ENCODE assay signal across 8 cellular contexts in genomic region chr9:120710110-120710981, GRCh38. TPM values are rescaled to one million over a fixed set of nuclear protein-coding genes. Genes with fewer than 3 reads are reported as not detected.
A peak's percentile ranks its signal among the peaks of the same experiment; 100 is the strongest.
DNase-seq lines count a peak whose midpoint lies in the region; ATAC-seq and TF ChIP-seq lines count a peak whose summit lies in the region.

No MANE protein-coding gene starts in this region.

- H3K27ac ChIP-seq in heart right ventricle = peak overlapping the region in 7 of 10 donors; percentile 2 to 93 (median 32)
- H3K27ac ChIP-seq in naive thymus-derived CD4-positive, alpha-beta T cell (ENCODE audit: low read depth, low read length) = peak overlapping the region; percentile 79

- H3K4me1 Mint-ChIP-seq in dendritic cell treated with granulocyte-macrophage colony-stimulating factor and Interleukin-4, amounts not matched to agents 40 ng/mL and 50 ng/mL, for 4 days (ENCODE audit: low read depth) = peaks cover 50% of the 10 kb centered on the region
- H3K4me1 Mint-ChIP-seq in naive thymus-derived CD4-positive, alpha-beta T cell = peaks cover 17 to 56% (median 43%) of the 10 kb centered on the region in 7 donors
- H3K4me1 Mint-ChIP-seq in chondrocyte (ENCODE audit: low read depth) = peaks cover 54% of the 10 kb centered on the region

- H3K4me3 Mint-ChIP-seq in dendritic cell treated with granulocyte-macrophage colony-stimulating factor and Interleukin-4, amounts not matched to agents 40 ng/mL and 50 ng/mL, for 4 days = peak overlapping the region; percentile 82
- peak overlapping the region; percentile 82 to 98 (median 86) for H3K4me3 Mint-ChIP-seq in naive thymus-derived CD4-positive, alpha-beta T cell
- H3K4me3 Mint-ChIP-seq in chondrocyte (ENCODE audit: unreplicated experiment) = no peak overlapping the region

- intact Hi-C loops in heart right ventricle (cut with DNase I) = loop anchor here in 4 of 10 donors (5.0 to 10.0 kb wide), 4 partner anchors 83 to 96 kb away; no protein-coding TSS in a partner anchor
- intact Hi-C loops in Right ventricle myocardium inferior (cut with DNase I) = loop anchor here (5.0 kb wide), 1 partner anchor 88 kb away; no protein-coding TSS in a partner anchor
- intact Hi-C loops in dendritic cell treated with granulocyte-macrophage colony-stimulating factor and Interleukin-4, amounts not matched to agents 40 ng/mL and 50 ng/mL, for 4 days (cut with micrococcal nuclease) = loop anchor here (5.0 kb wide), 1 partner anchor 38 kb away; no protein-coding TSS in a partner anchor
- intact Hi-C loops in naive thymus-derived CD4-positive, alpha-beta T cell (cut with micrococcal nuclease) = loop anchor here (1.0 to 5.0 kb wide), 5 partner anchors 93 to 657 kb away; partner anchors contain the start of genes CDK5RAP2 (in 1 of the 2), RAB14 (in 1 of the 2) and TRAF1 (in 1 of the 2)

- no peaks in the 10 kb centered on the region for H3K27me3 Mint-ChIP-seq in dendritic cell treated with granulocyte-macrophage colony-stimulating factor and Interleukin-4, amounts not matched to agents 40 ng/mL and 50 ng/mL, for 4 days
- no peaks in the 10 kb centered on the region for H3K27me3 Mint-ChIP-seq in naive thymus-derived CD4-positive, alpha-beta T cell
- no peaks in the 10 kb centered on the region for H3K27me3 Mint-ChIP-seq in chondrocyte (ENCODE audit: low read depth)

- H3K36me3 Mint-ChIP-seq in dendritic cell treated with granulocyte-macrophage colony-stimulating factor and Interleukin-4, amounts not matched to agents 40 ng/mL and 50 ng/mL, for 4 days (ENCODE audit: low read depth) = peaks cover 25% of the 10 kb centered on the region
- H3K36me3 Mint-ChIP-seq in naive thymus-derived CD4-positive, alpha-beta T cell = peaks cover 0 to 6% (median under 1%) of the 10 kb centered on the region in 5 donors
- H3K36me3 Mint-ChIP-seq in chondrocyte (ENCODE audit: low read depth) = no peaks in the 10 kb centered on the region

- DNase-seq in heart right ventricle (no peak), Right ventricle myocardium inferior (ENCODE audit: missing footprints) (no peak), SIG-M5 treated with dmso at 0.1 percent for 504 hours (lab: John Stamatoyannopoulos, UW; ENCODE audit: unreplicated experiment) (peak; percentile 64), NCI-H1092 treated with DMSO at 0.1 percent for 48 hours (lab: John Stamatoyannopoulos, UW) (no peak), chondrocyte (ENCODE audit: low spot score) (no peak)
- peak in 7 of 9 donors; percentile 41 to 66 (median 51) for DNase-seq in naive thymus-derived CD4-positive, alpha-beta T cell

- H3K9me3 ChIP-seq in heart right ventricle = no peaks in the 10 kb centered on the region
- no peaks in the 10 kb centered on the region for H3K9me3 ChIP-seq in naive thymus-derived CD4-positive, alpha-beta T cell (ENCODE audit: control insufficient read depth in 2 of 3, low read length in 3 of 3)

- no peak for TF ChIP-seq CTCF in heart right ventricle (IDR thresholded peaks at IDR 0.05)
- no peak for TF ChIP-seq CTCF in chondrocyte (IDR thresholded peaks at IDR 0.05)

- peaks cover 4 to 71% (median 36%) of the 10 kb centered on the region in 9 donors for H3K4me1 ChIP-seq in heart right ventricle
- peaks cover 21 to 22% of the 10 kb centered on the region in 2 donors for H3K4me1 ChIP-seq in naive thymus-derived CD4-positive, alpha-beta T cell (ENCODE audit: control insufficient read depth in 2 of 2, insufficient read depth in 2 of 2, low read length in 2 of 2)

- peak overlapping the region; percentile 98 for H3K27ac Mint-ChIP-seq in dendritic cell treated with granulocyte-macrophage colony-stimulating factor and Interleukin-4, amounts not matched to agents 40 ng/mL and 50 ng/mL, for 4 days
- peak overlapping the region; percentile 77 to 98 (median 89) for H3K27ac Mint-ChIP-seq in naive thymus-derived CD4-positive, alpha-beta T cell
- H3K27ac Mint-ChIP-seq in chondrocyte (ENCODE audit: unreplicated experiment) = no peak overlapping the region

- CTCF ChIA-PET in naive thymus-derived CD4-positive, alpha-beta T cell (lab: Charles Lee) = interaction anchor here (0.7 kb wide), 1 partner anchor 25 kb away, joined by 3 read pairs; no protein-coding TSS in a partner anchor

- H3K36me3 ChIP-seq in heart right ventricle = no peaks in the 10 kb centered on the region
- peaks cover 0 to 3% (median 0%) of the 10 kb centered on the region in 3 experiments for H3K36me3 ChIP-seq in naive thymus-derived CD4-positive, alpha-beta T cell (ENCODE audit: control insufficient read depth in 2 of 3, insufficient read depth in 3 of 3, low read length in 3 of 3)

- WGBS in heart right ventricle, 2 donors = 74% methylated on average over 9 to 10 of the region's 10 CpGs

- ATAC-seq in heart right ventricle = no peak
- no peak for ATAC-seq in Right ventricle myocardium inferior
- ATAC-seq in naive thymus-derived CD4-positive, alpha-beta T cell = no peak
- no peak for ATAC-seq in GM21515 (IDR thresholded peaks at IDR 0.05; ENCODE audit: unreplicated experiment)

- peak overlapping the region in 7 of 10 donors; percentile 18 to 83 (median 41) for H3K4me3 ChIP-seq in heart right ventricle
- H3K4me3 ChIP-seq in naive thymus-derived CD4-positive, alpha-beta T cell (ENCODE audit: low read length) = peak overlapping the region; percentile 51

- H3K27me3 ChIP-seq in heart right ventricle = no peaks in the 10 kb centered on the region
- H3K27me3 ChIP-seq in naive thymus-derived CD4-positive, alpha-beta T cell (ENCODE audit: control insufficient read depth in 2 of 2, insufficient read depth in 2 of 2, low read length in 2 of 2) = no peaks in the 10 kb centered on the region

- POLR2A ChIA-PET in naive thymus-derived CD4-positive, alpha-beta T cell (lab: Charles Lee) = interaction anchor here (0.6 to 1.0 kb wide), 2 partner anchors 15 to 219 kb away, joined by 3 read pairs; no protein-coding TSS in a partner anchor

- H3K9me3 Mint-ChIP-seq in dendritic cell treated with granulocyte-macrophage colony-stimulating factor and Interleukin-4, amounts not matched to agents 40 ng/mL and 50 ng/mL, for 4 days = no peaks in the 10 kb centered on the region
- H3K9me3 Mint-ChIP-seq in naive thymus-derived CD4-positive, alpha-beta T cell = no peaks in the 10 kb centered on the region
- H3K9me3 Mint-ChIP-seq in chondrocyte (ENCODE audit: low read depth) = no peaks in the 10 kb centered on the region

RNA-seq across cellular contexts. Expression of gene MEGF9, which starts 3.9 kb away (rescaled TPM):
- total RNA-seq in heart right ventricle (10 to 100 TPM in 5 of 10 donors, 1 to 10 TPM in 5; 5.2 to 39.1 (median 9.6) TPM), Right ventricle myocardium inferior (25.2 TPM), chondrocyte (20.6 to 23.2 TPM (median 21.2 TPM) in 3 replicates)
- polyA plus RNA-seq in heart right ventricle = 1 to 10 TPM; 3.0 TPM
- 10 to 100 TPM in 4 of 5 experiments, 1 to 10 TPM in 1; 9.5 to 35.4 (median 11.1) TPM for total RNA-seq in naive thymus-derived CD4-positive, alpha-beta T cell
- 1 to 10 TPM; 3.9 to 7.4 TPM for polyA plus RNA-seq in naive thymus-derived CD4-positive, alpha-beta T cell

Comparison
In these comparisons a context has a peak if more than half of its experiments do, and no peak if none do; other contexts are left out.
1. DNase-seq: peak in SIG-M5 treated with dmso at 0.1 percent for 504 hours (single experiment) and naive thymus-derived CD4-positive, alpha-beta T cell (7 of 9); none in heart right ventricle (0 of 2), Right ventricle myocardium inferior (single experiment), NCI-H1092 treated with DMSO at 0.1 percent for 48 hours (single experiment) and chondrocyte (single experiment).